In the genomic region with DNA sequence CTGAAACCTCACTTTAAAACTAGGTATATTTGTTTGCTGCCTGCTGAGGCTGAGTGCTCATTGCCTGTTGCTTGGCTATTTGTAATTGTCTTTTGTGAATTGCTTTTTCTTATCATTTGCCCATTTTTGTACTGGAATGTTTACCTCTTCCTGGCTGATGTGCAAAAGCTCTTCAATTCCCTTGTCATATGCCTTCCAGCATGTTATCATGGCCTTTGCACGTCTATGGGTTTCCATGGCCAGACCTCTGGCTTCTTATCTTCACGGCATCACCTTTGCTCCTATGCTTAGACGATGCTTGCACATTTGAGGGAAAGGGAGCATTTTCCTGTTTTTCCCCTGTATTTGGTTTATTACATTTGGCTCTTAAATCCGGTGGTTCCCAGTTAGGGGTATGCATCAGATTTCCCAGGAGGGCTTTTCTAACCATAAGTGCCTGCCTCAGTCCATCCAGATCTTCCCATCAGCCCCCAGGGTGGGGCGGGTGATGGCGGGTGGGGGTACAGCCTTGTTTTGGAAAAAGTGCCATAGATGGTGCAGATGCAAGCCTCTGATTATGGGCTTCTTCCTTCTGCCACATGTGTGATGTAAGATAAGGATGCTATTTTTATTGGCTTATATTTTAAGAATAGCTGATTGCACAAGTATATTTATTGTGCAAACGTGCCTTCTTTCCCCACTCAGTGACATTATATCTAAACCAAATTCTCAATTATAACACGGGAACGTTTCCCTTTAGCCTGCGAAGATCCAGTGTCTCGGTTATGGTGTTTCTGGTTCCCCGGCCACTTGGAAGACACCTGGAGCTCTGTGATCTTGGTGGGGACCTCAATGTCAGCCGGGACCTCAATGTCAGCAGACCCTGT, we compare ENCODE assay signal across 23 cellular contexts.
DNase-seq lines count a peak whose midpoint lies in the region; ATAC-seq and TF ChIP-seq lines count a peak whose summit lies in the region.
"Had no signal": no experiment of that assay in that cellular context is flagged by ENCODE, and none has a peak within 500 bp of the region (broad histone marks: within the 10 kb centered on the region; RNA-seq: fewer than 3 reads in every experiment).

No MANE protein-coding gene starts in this region.

- no peaks in the 10 kb centered on the region for H3K4me1 Mint-ChIP-seq in endodermal cell

- peaks cover 19% of the 10 kb centered on the region for H3K9me3 Mint-ChIP-seq in endodermal cell

- peaks cover 9% of the 10 kb centered on the region for H3K27me3 ChIP-seq in endodermal cell (ENCODE audit: control insufficient read depth, insufficient read depth, low read length, poor library complexity, severe bottlenecking)
- H3K27me3 ChIP-seq in tibial artery = peaks cover 0 to 38% of the 10 kb centered on the region in 2 donors
- H3K27me3 ChIP-seq: ascending aorta, BLaER1, SJCRH30 had no signal

- H3K27me3 Mint-ChIP-seq in endodermal cell (ENCODE audit: insufficient read depth) = peaks cover 16% of the 10 kb centered on the region

- H3K27ac ChIP-seq in endodermal cell (ENCODE audit: low read depth, low read length) (no peak overlapping the region), tibial artery (no peak overlapping the region)
- H3K27ac ChIP-seq: ascending aorta, BLaER1, SJCRH30 had no signal

- ATAC-seq in HG03354 (IDR thresholded peaks at IDR 0.05; ENCODE audit: poor library complexity, severe bottlenecking, unreplicated experiment) = no peak
- no peak for ATAC-seq in HG03442 (IDR thresholded peaks at IDR 0.05; ENCODE audit: unreplicated experiment)
- ATAC-seq: effector memory CD8-positive, alpha-beta T cell; PC-3 had no signal

- no peak overlapping the region for H3K4me3 Mint-ChIP-seq in endodermal cell
- H3K4me3 Mint-ChIP-seq: effector memory CD8-positive, alpha-beta T cell; mesothelial cell of epicardium; neural crest cell had no signal

- H3K9me3 ChIP-seq in endodermal cell (ENCODE audit: control insufficient read depth, low read length) = peaks cover 22% of the 10 kb centered on the region
- peaks cover 3 to 18% (median 14%) of the 10 kb centered on the region in 3 donors for H3K9me3 ChIP-seq in tibial artery

- H3K4me3 ChIP-seq in endodermal cell (ENCODE audit: low read length) (no peak overlapping the region), tibial artery (no peak overlapping the region)
- H3K4me3 ChIP-seq: ascending aorta, BLaER1, SJCRH30 had no signal

- no peak overlapping the region for H3K9ac ChIP-seq in endodermal cell (ENCODE audit: extremely low read depth, low read length, poor library complexity, severe bottlenecking)
- H3K9ac ChIP-seq: BLaER1 had no signal

- TF ChIP-seq CTCF in endodermal cell (conservative IDR thresholded peaks at IDR 0.05) = no peak
- no peak for TF ChIP-seq CTCF in tibial artery (IDR thresholded peaks at IDR 0.05)

- peaks cover 3% of the 10 kb centered on the region for H3K36me3 Mint-ChIP-seq in endodermal cell (ENCODE audit: low read depth)
- H3K36me3 Mint-ChIP-seq: mesothelial cell of epicardium had no signal

- H3K36me3 ChIP-seq in endodermal cell (ENCODE audit: control insufficient read depth, insufficient read depth, low read length) = no peaks in the 10 kb centered on the region
- H3K36me3 ChIP-seq in tibial artery = no peaks in the 10 kb centered on the region
- H3K36me3 ChIP-seq: ascending aorta, BLaER1, SJCRH30 had no signal

- H3K27ac Mint-ChIP-seq in endodermal cell = no peak overlapping the region
- H3K27ac Mint-ChIP-seq: effector memory CD8-positive, alpha-beta T cell; mesothelial cell of epicardium had no signal

- H3K4me1 ChIP-seq in endodermal cell (ENCODE audit: control insufficient read depth, insufficient read depth, low read length) (no peaks in the 10 kb centered on the region), tibial artery (no peaks in the 10 kb centered on the region)
- H3K4me1 ChIP-seq: ascending aorta, BLaER1, SJCRH30 had no signal

- intact Hi-C loops in tibial artery (cut with DNase I; ENCODE audit: low total_unique reads) = no loop called here

- WGBS in endodermal cell (ENCODE audit: insufficient coverage in 1 of 2, insufficient read length in 1 of 2), 2 experiments = 91 to 93% methylated on average over 11 to 13 of the region's 13 CpGs

- peak; percentile 18 for DNase-seq in activated CD8-positive, alpha-beta memory T cell treated with anti-CD3 and anti-CD28 coated beads, Interleukin-2, amount 50 U/mL, for 48 hours
- DNase-seq in activated CD8-positive, alpha-beta memory T cell treated with anti-CD3 and anti-CD28 coated beads for 24 hours = no peak
- DNase-seq in OCI-M1 (lab: John Stamatoyannopoulos, UW) (peak; percentile 74), endodermal cell (peak; percentile 15), tibial artery (peak; percentile 10 to 56)
- no peak for DNase-seq in activated effector memory CD4-positive, alpha-beta T cell treated with anti-CD3 and anti-CD28 coated beads, Interleukin-2, amount 50 U/mL, for 16 hours
- DNase-seq: activated CD4-positive, alpha-beta T cell treated with anti-CD3 and anti-CD28 coated beads, Interleukin-2, amount 50 U/mL, for 1 hour; activated naive CD4-positive, alpha-beta T cell treated with Interleukin-2 at 50 U/mL for 16 hours; cerebellar nuclear complex; effector memory CD8-positive, alpha-beta T cell; left cardiac atrium; NCI-H1048; NCI-H2107; NCI-H524 treated with DMSO at 0.1 percent for 48 hours; PC-3; SJCRH30; T1000 had no signal

Comparison
In these comparisons a context has a peak if more than half of its experiments do, and no peak if none do; other contexts are left out.
1. DNase-seq: peak in activated CD8-positive, alpha-beta memory T cell treated with anti-CD3 and anti-CD28 coated beads, Interleukin-2, amount 50 U/mL, for 48 hours (single experiment), OCI-M1 (single experiment), endodermal cell (single experiment) and tibial artery (2 of 2); none in activated CD8-positive, alpha-beta memory T cell treated with anti-CD3 and anti-CD28 coated beads for 24 hours (single experiment) and activated effector memory CD4-positive, alpha-beta T cell treated with anti-CD3 and anti-CD28 coated beads, Interleukin-2, amount 50 U/mL, for 16 hours (single experiment).